In genomic region chr11:70155386-70155785, GRCh38 we compare ENCODE assay signal across 22 cellular contexts. TPM values are rescaled to one million over a fixed set of nuclear protein-coding genes. Genes with fewer than 3 reads are reported as not detected.
DNase-seq lines count a peak whose midpoint lies in the region; ATAC-seq, FAIRE-seq and TF ChIP-seq lines count a peak whose summit lies in the region.
"Had no signal": no experiment of that assay in that cellular context is flagged by ENCODE, and none has a peak within 500 bp of the region (broad histone marks: within the 10 kb centered on the region; RNA-seq: fewer than 3 reads in every experiment).

No MANE protein-coding gene starts in this region.

- H2AFZ ChIP-seq in astrocyte (ENCODE audit: low read depth, low read length) = no peak overlapping the region
- no peak overlapping the region for H2AFZ ChIP-seq in fibroblast of lung (ENCODE audit: low read length)
- H2AFZ ChIP-seq: GM23338 had no signal

- no peak overlapping the region for H3K4me3 Mint-ChIP-seq in astrocyte (ENCODE audit: unreplicated experiment)
- no peak overlapping the region for H3K4me3 Mint-ChIP-seq in activated T-helper 2 cell treated with anti-CD3 and anti-CD28 coated beads, Interferon-gamma antibody, Interleukin-2, Interleukin-4, amounts not matched to agents 10 μg/mL and 5 μg/mL and 100 μg/mL, durations not matched to agents 14 hours and 24 hours and 36 hours (ENCODE audit: low read depth)
- H3K4me3 Mint-ChIP-seq: CD8-positive, alpha-beta T cell; GM23338 had no signal

- peak overlapping the region in 8 of 10 experiments; percentile 4 to 56 (median 37); a peak in 13 of 20 replicates for H3K4me3 ChIP-seq in BLaER1 treated with 17β-estradiol and CSF1 and Interleukin-3, amounts not matched to agents 10 nM and 100 nM
- H3K4me3 ChIP-seq in astrocyte (ENCODE audit: insufficient read depth, low read depth, low read length) (no peak overlapping the region), fibroblast of lung (replicated peaks in 1 of 4; ENCODE audit: control extremely low read depth in 1 of 4, insufficient read depth in 1 of 4, low read depth in 3 of 4, low read length in 4 of 4) (no peak overlapping the region), skin epidermis (no peak overlapping the region)
- H3K4me3 ChIP-seq: GM23338, HAP-1, Peyer's patch, SJSA1 had no signal

- H3K27ac ChIP-seq in BLaER1 treated with 17β-estradiol and CSF1 and Interleukin-3, amounts not matched to agents 10 nM and 100 nM = peak overlapping the region in 9 of 11 experiments; percentile 7 to 92 (median 64); a peak in 17 of 22 replicates
- H3K27ac ChIP-seq in astrocyte (ENCODE audit: low read depth, low read length) (no peak overlapping the region), fibroblast of lung (ENCODE audit: insufficient read depth, low read length) (no peak overlapping the region), skin epidermis (peak overlapping the region in 17 of 21 experiments; percentile 19 to 81 (median 62))
- H3K27ac ChIP-seq: Peyer's patch, SJSA1 had no signal

- no peaks in the 10 kb centered on the region for H3K36me3 ChIP-seq in BLaER1 treated with 17β-estradiol and CSF1 and Interleukin-3, amounts not matched to agents 10 nM and 100 nM
- H3K36me3 ChIP-seq in astrocyte (ENCODE audit: insufficient read depth, low read length) = no peaks in the 10 kb centered on the region
- H3K36me3 ChIP-seq in fibroblast of lung (ENCODE audit: control insufficient read depth, insufficient read depth, low read length) = no peaks in the 10 kb centered on the region
- H3K36me3 ChIP-seq: HAP-1, Peyer's patch, SJSA1 had no signal

- peaks cover 0 to 12% (median 8%) of the 10 kb centered on the region in 11 experiments; a peak in 7 of 22 replicates for H3K9me3 ChIP-seq in BLaER1 treated with 17β-estradiol and CSF1 and Interleukin-3, amounts not matched to agents 10 nM and 100 nM (replicated peaks in 1 of 11)
- H3K9me3 ChIP-seq in astrocyte (ENCODE audit: insufficient read depth, low read depth, low read length) (no peaks in the 10 kb centered on the region), fibroblast of lung (ENCODE audit: control insufficient read depth, insufficient read depth, low read depth, low read length) (no peaks in the 10 kb centered on the region)
- H3K9me3 ChIP-seq: HAP-1, Peyer's patch, SJSA1 had no signal

- TF ChIP-seq CTCF in astrocyte (IDR thresholded peaks at IDR 0.05; ENCODE audit: insufficient read depth, low read depth, low read length) = no peak
- no peak for TF ChIP-seq CTCF in fibroblast of lung (conservative IDR thresholded peaks at IDR 0.05 in 1 of 2, IDR thresholded peaks at IDR 0.05 in 1 of 2; ENCODE audit: low read depth in 1 of 2, low read length in 2 of 2)

- peaks cover 2% of the 10 kb centered on the region for H3K4me1 Mint-ChIP-seq in astrocyte (ENCODE audit: low read depth, unreplicated experiment)
- no peaks in the 10 kb centered on the region for H3K4me1 Mint-ChIP-seq in activated T-helper 2 cell treated with anti-CD3 and anti-CD28 coated beads, Interferon-gamma antibody, Interleukin-2, Interleukin-4, amounts not matched to agents 10 μg/mL and 5 μg/mL and 100 μg/mL, durations not matched to agents 14 hours and 24 hours and 36 hours (ENCODE audit: low read depth)

- FAIRE-seq in astrocyte (lab: Jason Lieb, UNC) = no peak
- FAIRE-seq: G401.6, GM12892 had no signal

- peak overlapping the region; percentile 75 to 95 (median 88) for H3K4me2 ChIP-seq in BLaER1 treated with 17β-estradiol and CSF1 and Interleukin-3, amounts not matched to agents 10 nM and 100 nM
- H3K4me2 ChIP-seq in astrocyte (ENCODE audit: low read length) (no peak overlapping the region), fibroblast of lung (ENCODE audit: extremely low read depth, insufficient read depth, low read length) (no peak overlapping the region)
- H3K4me2 ChIP-seq: GM23338 had no signal

- DNase-seq in astrocyte (ENCODE audit: low read depth) (peak; percentile 53), fibroblast of lung (ENCODE audit: low read depth in 2 of 2) (peak; percentile 15 to 59), NCI-H2196 (lab: John Stamatoyannopoulos, UW; ENCODE audit: unreplicated experiment) (no peak)
- DNase-seq in activated T-helper 2 cell treated with anti-CD3 and anti-CD28 coated beads, Interferon-gamma antibody, Interleukin-2, Interleukin-4, amounts not matched to agents 10 μg/mL and 5 μg/mL and 100 μg/mL, durations not matched to agents 14 hours and 24 hours and 36 hours (ENCODE audit: low spot score) = no peak
- DNase-seq: C1 segment of cervical spinal cord; CD8-positive, alpha-beta T cell; Kasumi-1; MM.1S; NCI-H1092 treated with DMSO at 0.1 percent for 48 hours; NCI-H1436 treated with DMSO at 0.1 percent for 48 hours; NCI-H2029; NCI-H446; Peyer's patch had no signal

- H3K9ac ChIP-seq in BLaER1 treated with 17β-estradiol and CSF1 and Interleukin-3, amounts not matched to agents 10 nM and 100 nM = peak overlapping the region in 9 of 11 experiments; percentile 10 to 71 (median 42); a peak in 13 of 22 replicates
- H3K9ac ChIP-seq in astrocyte (ENCODE audit: low read length) (no peak overlapping the region), fibroblast of lung (ENCODE audit: insufficient read depth, low read length) (no peak overlapping the region)

- H3K27ac Mint-ChIP-seq in astrocyte (ENCODE audit: unreplicated experiment) = no peak overlapping the region
- H3K27ac Mint-ChIP-seq in activated T-helper 2 cell treated with anti-CD3 and anti-CD28 coated beads, Interferon-gamma antibody, Interleukin-2, Interleukin-4, amounts not matched to agents 10 μg/mL and 5 μg/mL and 100 μg/mL, durations not matched to agents 14 hours and 24 hours and 36 hours = no peak overlapping the region
- H3K27ac Mint-ChIP-seq: CD8-positive, alpha-beta T cell; GM23338 had no signal

- H3K4me1 ChIP-seq in BLaER1 treated with 17β-estradiol and CSF1 and Interleukin-3, amounts not matched to agents 10 nM and 100 nM = peaks cover 50 to 99% (median 96%) of the 10 kb centered on the region in 10 experiments
- H3K4me1 ChIP-seq in astrocyte (ENCODE audit: insufficient read depth, low read length) (peaks cover 12% of the 10 kb centered on the region), fibroblast of lung (ENCODE audit: control insufficient read depth, extremely low read depth, insufficient read depth, low read length) (no peaks in the 10 kb centered on the region)
- H3K4me1 ChIP-seq: HAP-1 had no signal

- ATAC-seq in GM19324 (IDR thresholded peaks at IDR 0.05; ENCODE audit: low FRiP score, unreplicated experiment) = no peak
- ATAC-seq: CD8-positive, alpha-beta T cell; GM23338; Right ventricle myocardium inferior had no signal

- no peaks in the 10 kb centered on the region for H4K20me1 ChIP-seq in BLaER1 treated with 17β-estradiol and CSF1 and Interleukin-3, amounts not matched to agents 10 nM and 100 nM
- H4K20me1 ChIP-seq in astrocyte (ENCODE audit: insufficient read depth, low read length) (no peaks in the 10 kb centered on the region), fibroblast of lung (ENCODE audit: control insufficient read depth, extremely low read depth, insufficient read depth, low read length) (no peaks in the 10 kb centered on the region)

- intact Hi-C loops in activated T-helper 2 cell treated with anti-CD3 and anti-CD28 coated beads, Interferon-gamma antibody, Interleukin-2, Interleukin-4, amounts not matched to agents 10 μg/mL and 5 μg/mL and 100 μg/mL, durations not matched to agents 14 hours and 24 hours and 36 hours (cut with micrococcal nuclease) = no loop called here

- H3K9me3 Mint-ChIP-seq in astrocyte (ENCODE audit: unreplicated experiment) = no peaks in the 10 kb centered on the region
- H3K9me3 Mint-ChIP-seq in activated T-helper 2 cell treated with anti-CD3 and anti-CD28 coated beads, Interferon-gamma antibody, Interleukin-2, Interleukin-4, amounts not matched to agents 10 μg/mL and 5 μg/mL and 100 μg/mL, durations not matched to agents 14 hours and 24 hours and 36 hours = no peaks in the 10 kb centered on the region
- H3K9me3 Mint-ChIP-seq: CD8-positive, alpha-beta T cell; GM23338 had no signal

- H3K36me3 Mint-ChIP-seq in astrocyte (ENCODE audit: low read depth, unreplicated experiment) = no peaks in the 10 kb centered on the region
- no peaks in the 10 kb centered on the region for H3K36me3 Mint-ChIP-seq in activated T-helper 2 cell treated with anti-CD3 and anti-CD28 coated beads, Interferon-gamma antibody, Interleukin-2, Interleukin-4, amounts not matched to agents 10 μg/mL and 5 μg/mL and 100 μg/mL, durations not matched to agents 14 hours and 24 hours and 36 hours (ENCODE audit: low read depth)
- H3K36me3 Mint-ChIP-seq: CD8-positive, alpha-beta T cell had no signal

- H3K79me2 ChIP-seq in astrocyte (ENCODE audit: insufficient read depth, low read length) = no peaks in the 10 kb centered on the region
- no peaks in the 10 kb centered on the region for H3K79me2 ChIP-seq in fibroblast of lung (ENCODE audit: control insufficient read depth, insufficient read depth, low read length)

- peaks cover 42% of the 10 kb centered on the region for H3K27me3 Mint-ChIP-seq in astrocyte (ENCODE audit: low read depth, unreplicated experiment)
- H3K27me3 Mint-ChIP-seq in activated T-helper 2 cell treated with anti-CD3 and anti-CD28 coated beads, Interferon-gamma antibody, Interleukin-2, Interleukin-4, amounts not matched to agents 10 μg/mL and 5 μg/mL and 100 μg/mL, durations not matched to agents 14 hours and 24 hours and 36 hours (ENCODE audit: low read depth) = no peaks in the 10 kb centered on the region

- H3K27me3 ChIP-seq in BLaER1 treated with 17β-estradiol and CSF1 and Interleukin-3, amounts not matched to agents 10 nM and 100 nM = peaks cover 0 to 18% (median 0%) of the 10 kb centered on the region in 11 experiments; a peak in 4 of 22 replicates
- H3K27me3 ChIP-seq in astrocyte (ENCODE audit: insufficient read depth, low read length) = no peaks in the 10 kb centered on the region
- H3K27me3 ChIP-seq in fibroblast of lung (ENCODE audit: control insufficient read depth, insufficient read depth, low read length) = no peaks in the 10 kb centered on the region
- H3K27me3 ChIP-seq: Peyer's patch had no signal

RNA-seq across cellular contexts. Expression of gene FADD, which starts 47.7 kb away (rescaled TPM):
- 37.8 and 40.8 TPM in 2 replicates for total RNA-seq in astrocyte
- total RNA-seq in fibroblast of lung = 32.0 and 36.5 TPM in 2 replicates
- 25.4 and 26.3 TPM in 2 replicates for polyA plus RNA-seq in fibroblast of lung
- polyA plus RNA-seq in fibroblast of lung (2012) = 25.4 and 33.9 TPM in 2 replicates
- polyA minus RNA-seq in fibroblast of lung (ENCODE audit: low replicate concordance) = 45.8 and 62.2 TPM in 2 replicates
- 43.0 and 44.3 TPM in 2 replicates for total RNA-seq in activated T-helper 2 cell treated with anti-CD3 and anti-CD28 coated beads, Interferon-gamma antibody, Interleukin-2, Interleukin-4, amounts not matched to agents 10 μg/mL and 5 μg/mL and 100 μg/mL, durations not matched to agents 14 hours and 24 hours and 36 hours

Comparison
In these comparisons a context has a peak if more than half of its experiments do, and no peak if none do; other contexts are left out.
1. H3K27ac ChIP-seq: peak in BLaER1 treated with 17β-estradiol and CSF1 and Interleukin-3, amounts not matched to agents 10 nM and 100 nM (9 of 11) and skin epidermis (17 of 21); none in astrocyte (single experiment) and fibroblast of lung (single experiment).
2. H3K4me2 ChIP-seq: peak in BLaER1 treated with 17β-estradiol and CSF1 and Interleukin-3, amounts not matched to agents 10 nM and 100 nM (11 of 11); none in astrocyte (single experiment) and fibroblast of lung (single experiment).
3. H3K4me3 ChIP-seq: peak in BLaER1 treated with 17β-estradiol and CSF1 and Interleukin-3, amounts not matched to agents 10 nM and 100 nM (8 of 10); none in astrocyte (single experiment), fibroblast of lung (0 of 4) and skin epidermis (0 of 7).
4. H3K9ac ChIP-seq: peak in BLaER1 treated with 17β-estradiol and CSF1 and Interleukin-3, amounts not matched to agents 10 nM and 100 nM (9 of 11); none in astrocyte (single experiment) and fibroblast of lung (single experiment).
5. DNase-seq: peak in astrocyte (single experiment) and fibroblast of lung (2 of 2); none in NCI-H2196 (single experiment) and activated T-helper 2 cell treated with anti-CD3 and anti-CD28 coated beads, Interferon-gamma antibody, Interleukin-2, Interleukin-4, amounts not matched to agents 10 μg/mL and 5 μg/mL and 100 μg/mL, durations not matched to agents 14 hours and 24 hours and 36 hours (single experiment).